Comparison of ENCODE assay signal across 10 cellular contexts in the genomic region with DNA sequence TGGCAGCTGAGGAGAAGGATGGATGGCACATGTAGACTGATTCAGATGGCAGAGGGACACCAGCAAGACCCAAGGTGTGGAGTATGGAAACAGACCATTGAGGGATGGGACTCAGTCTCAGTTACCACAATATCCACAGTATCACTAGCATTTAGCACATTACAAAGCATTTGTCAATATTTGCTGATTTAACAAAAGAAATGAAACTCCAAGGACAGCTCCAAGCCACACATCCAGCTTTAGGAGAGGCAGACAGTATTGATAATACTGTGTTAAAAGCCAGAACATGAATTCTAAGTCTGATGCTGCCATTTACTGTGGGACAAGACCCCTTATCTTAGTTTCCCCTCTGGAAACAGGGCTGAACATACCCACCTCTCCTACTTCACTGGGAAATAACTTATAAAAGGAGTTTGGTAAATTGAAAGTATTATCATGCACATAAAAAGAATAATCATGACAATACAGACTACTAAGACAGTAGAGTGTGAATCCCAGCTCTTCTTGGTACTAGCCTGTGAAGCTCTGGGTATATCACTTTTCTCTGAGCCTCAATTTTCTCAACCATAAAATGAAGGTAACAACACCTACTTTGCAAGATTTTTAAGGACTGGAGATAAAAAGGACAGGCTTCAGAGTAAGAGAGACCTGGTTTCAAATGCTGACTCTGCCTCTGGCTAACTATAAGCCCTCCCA. TPM values are rescaled to one million over a fixed set of nuclear protein-coding genes. Genes with fewer than 3 reads are reported as not detected.
DNase-seq lines count a peak whose midpoint lies in the region; ATAC-seq, FAIRE-seq and TF ChIP-seq lines count a peak whose summit lies in the region.
"Had no signal": no experiment of that assay in that cellular context is flagged by ENCODE, and none has a peak within 500 bp of the region (broad histone marks: within the 10 kb centered on the region; RNA-seq: fewer than 3 reads in every experiment).

No MANE protein-coding gene starts in this region.

- DNase-seq in HCT116 (ENCODE audit: low read depth, low spot score) (no peak), RWPE2 (ENCODE audit: low spot score) (no peak), esophagus squamous epithelium (lab: John Stamatoyannopoulos, UW) (no peak), small intestine (no peak), islet precursor cell (no peak), SKM-1 (lab: John Stamatoyannopoulos, UW; ENCODE audit: unreplicated experiment) (no peak)

- H3K79me2 ChIP-seq in HCT116 (ENCODE audit: insufficient read depth, low read length), result peaks cover 99% of the 10 kb centered on the region

- H3K27ac ChIP-seq in HCT116 (ENCODE audit: low read depth, low read length), result peak overlapping the region; percentile 98
- peak overlapping the region; percentile 99 for H3K27ac ChIP-seq in RWPE2 (ENCODE audit: poor library complexity, severe bottlenecking)
- peak overlapping the region; percentile 81 to 98 (median 96) for H3K27ac ChIP-seq in esophagus squamous epithelium
- peak overlapping the region; percentile 50 to 96 for H3K27ac ChIP-seq in small intestine (ENCODE audit: low read depth in 1 of 2, low read length in 1 of 2)
- H3K27ac ChIP-seq: neutrophil had no signal

- H3K9me3 ChIP-seq in HCT116 (ENCODE audit: control insufficient read depth in 1 of 2, insufficient read depth in 1 of 2, low read depth in 1 of 2, low read length in 2 of 2) (no peaks in the 10 kb centered on the region), RWPE2 (ENCODE audit: severe bottlenecking) (no peaks in the 10 kb centered on the region), esophagus squamous epithelium (no peaks in the 10 kb centered on the region), small intestine (ENCODE audit: control insufficient read depth, low read depth) (no peaks in the 10 kb centered on the region)
- H3K9me3 ChIP-seq: neutrophil had no signal

- TF ChIP-seq POLR2A in HCT116 (IDR thresholded peaks at IDR 0.05; ENCODE audit: borderline replicate concordance, extremely low read depth, insufficient read depth, insufficient read length) (no peak), esophagus squamous epithelium (IDR thresholded peaks at IDR 0.05) (no peak)

- H3K27me3 ChIP-seq in HCT116 (ENCODE audit: insufficient read depth, low read length) (no peaks in the 10 kb centered on the region), RWPE2 (ENCODE audit: insufficient read depth, poor library complexity, severe bottlenecking) (no peaks in the 10 kb centered on the region), esophagus squamous epithelium (no peaks in the 10 kb centered on the region), small intestine (ENCODE audit: control insufficient read depth in 2 of 2, insufficient read depth in 2 of 2, low read length in 2 of 2) (no peaks in the 10 kb centered on the region)
- H3K27me3 ChIP-seq: neutrophil had no signal

- TF ChIP-seq CTCF in HCT116 (IDR thresholded peaks at IDR 0.05 in 2 of 3, conservative IDR thresholded peaks at IDR 0.05 in 1 of 3; ENCODE audit: borderline replicate concordance in 1 of 3, insufficient read depth in 1 of 3, low read depth in 2 of 3, low read length in 2 of 3) (no peak), RWPE2 (IDR thresholded peaks at IDR 0.05; ENCODE audit: poor library complexity, severe bottlenecking) (no peak), esophagus squamous epithelium (IDR thresholded peaks at IDR 0.05) (no peak)

- H3K36me3 ChIP-seq in HCT116 (ENCODE audit: control insufficient read depth in 1 of 2, insufficient read depth in 2 of 2, low read length in 2 of 2), result peaks cover 6 to 71% of the 10 kb centered on the region in 2 experiments; a peak in 2 of 4 replicates
- peaks cover 92% of the 10 kb centered on the region for H3K36me3 ChIP-seq in RWPE2 (ENCODE audit: low read depth)
- H3K36me3 ChIP-seq in esophagus squamous epithelium, result peaks cover 0 to 53% (median 8%) of the 10 kb centered on the region in 3 donors
- H3K36me3 ChIP-seq in small intestine (ENCODE audit: control insufficient read depth in 2 of 2, insufficient read depth in 2 of 2, low read length in 2 of 2), result peaks cover 0 to 7% of the 10 kb centered on the region in 2 donors

- peak overlapping the region; percentile 70 for H3K9ac ChIP-seq in HCT116 (ENCODE audit: low read length)

- H3K9me2 ChIP-seq in HCT116 (ENCODE audit: insufficient read depth), result no peaks in the 10 kb centered on the region

- POLR2A ChIA-PET in HCT116 (lab: Charles Lee), result interaction anchor here (1.1 to 3.7 kb wide), 5 partner anchors 11 to 27 kb away, joined by 3 to 33 read pairs (median 4); partner anchors contain the start of gene BCL2L1

- CTCF ChIA-PET in HCT116 (lab: Charles Lee), result interaction anchor here (1.3 to 3.7 kb wide), 3 partner anchors 12 to 99 kb away, joined by 3 to 22 read pairs (median 3); no protein-coding TSS in a partner anchor

- no peak overlapping the region for H2AFZ ChIP-seq in HCT116 (ENCODE audit: low read depth, low read length, poor library complexity, severe bottlenecking)

- ATAC-seq in HCT116 (no peak), RWPE2 (ENCODE audit: low read depth) (no peak), HG02885 (IDR thresholded peaks at IDR 0.05; ENCODE audit: poor library complexity, unreplicated experiment) (no peak), GM21360 (IDR thresholded peaks at IDR 0.05; ENCODE audit: unreplicated experiment) (no peak)

- FAIRE-seq in small intestine (lab: Jason Lieb, UNC), result no peak
- FAIRE-seq: GM18507 had no signal

- no peak for TF ChIP-seq RAD21 in HCT116 (IDR thresholded peaks at IDR 0.05; ENCODE audit: low read depth)

- intact Hi-C loops in HCT116 (cut with micrococcal nuclease), result loop anchor here (1.0 kb wide), 1 partner anchor 7 kb away; no protein-coding TSS in a partner anchor
- intact Hi-C loops in esophagus squamous epithelium (cut with DNase I), result no loop called here

- H3K4me2 ChIP-seq in HCT116 (ENCODE audit: low read length), result peak overlapping the region; percentile 80

- no peak overlapping the region for H3K4me3 ChIP-seq in HCT116 (replicated peaks in 1 of 2; ENCODE audit: low read depth in 1 of 2, low read length in 2 of 2)
- H3K4me3 ChIP-seq in RWPE2 (ENCODE audit: severe bottlenecking), result no peak overlapping the region
- H3K4me3 ChIP-seq in esophagus squamous epithelium, result no peak overlapping the region
- H3K4me3 ChIP-seq in small intestine (ENCODE audit: low read depth in 1 of 2, low read length in 2 of 2), result no peak overlapping the region

- RAD21 ChIA-PET in HCT116 (lab: Charles Lee; ENCODE audit: low non-redundant PET in 1 of 2, low total read pairs in 2 of 2, uncharacterized antibody in 2 of 2, unreplicated experiment in 2 of 2), result no interaction called here

- BruUV-seq in HCT116 (replicated peaks; lab: Mats Ljungman, UMichigan), result no TSS peak

- H3K4me1 ChIP-seq in HCT116 (ENCODE audit: control insufficient read depth in 1 of 2, insufficient read depth in 2 of 2, low read length in 2 of 2) (peaks cover 88 to 99% of the 10 kb centered on the region in 2 experiments), RWPE2 (ENCODE audit: insufficient read depth, poor library complexity, severe bottlenecking) (peaks cover 82% of the 10 kb centered on the region), esophagus squamous epithelium (peaks cover 72 to 99% (median 72%) of the 10 kb centered on the region in 3 donors), small intestine (ENCODE audit: control insufficient read depth in 2 of 2, insufficient read depth in 1 of 2, low read depth in 1 of 2, low read length in 1 of 2) (peaks cover 32 to 38% of the 10 kb centered on the region in 2 donors)

- no peaks in the 10 kb centered on the region for H4K20me1 ChIP-seq in HCT116 (ENCODE audit: insufficient read depth)

TF ChIP-seq in HCT116, 20 proteins besides CTCF, POLR2A, EP300 and RAD21:
- TF ChIP-seq SP1 (IDR thresholded peaks at IDR 0.05; ENCODE audit: low read depth), result 0 out of 2 replicates have a peak, but pooled peaks have one; percentile 11
- TF ChIP-seq CEBPB (IDR thresholded peaks at IDR 0.05; ENCODE audit: low read depth), result no peak
- TF ChIP-seq SIN3A (IDR thresholded peaks at IDR 0.05; ENCODE audit: low read depth), result no peak
- TF ChIP-seq ZNF274 (IDR thresholded peaks at IDR 0.05; ENCODE audit: low read depth, low read length), result no peak
- no peak; the same call in 1 of the 2 replicates for TF ChIP-seq POLR2AphosphoS5 (IDR thresholded peaks at IDR 0.05; ENCODE audit: low read depth, low read length)
- TF ChIP-seq ELF1 (IDR thresholded peaks at IDR 0.05; ENCODE audit: borderline replicate concordance, low read depth), result no peak
TF ChIP-seq in HCT116: peak in this region for 1.

RNA-seq across cellular contexts. Expression of gene BCL2L1, which starts 11.1 kb away (rescaled TPM):
- total RNA-seq in HCT116 (2021; ENCODE audit: unreplicated experiment) (226 TPM), esophagus squamous epithelium (100 to 1,000 TPM in 1 of 4 donors, 10 to 100 TPM in 3; 65.4 to 105 (median 90.1) TPM)
- 186 and 209 TPM in 2 replicates for polyA plus RNA-seq in HCT116 (2012)
- polyA plus RNA-seq in small intestine, result 100 to 1,000 TPM in 1 of 3 donors, 10 to 100 TPM in 2; 79.7 to 160 (median 92.8) TPM

RNA-seq across cellular contexts. Expression of gene TPX2, which starts 27.5 kb away (rescaled TPM):
- total RNA-seq in HCT116 (2021; ENCODE audit: unreplicated experiment) (163 TPM), esophagus squamous epithelium (10 to 100 TPM; 11.4 to 47.1 (median 18.2) TPM)
- polyA plus RNA-seq in HCT116 (2012), result 94.9 and 129 TPM in 2 replicates
- 10 to 100 TPM in 1 of 3 donors, 1 to 10 TPM in 1, under 1 TPM in 1; 0.81 to 27.8 (median 2.5) TPM for polyA plus RNA-seq in small intestine
